1 cellular context compared by ENCODE assay signal in the genomic region with DNA sequence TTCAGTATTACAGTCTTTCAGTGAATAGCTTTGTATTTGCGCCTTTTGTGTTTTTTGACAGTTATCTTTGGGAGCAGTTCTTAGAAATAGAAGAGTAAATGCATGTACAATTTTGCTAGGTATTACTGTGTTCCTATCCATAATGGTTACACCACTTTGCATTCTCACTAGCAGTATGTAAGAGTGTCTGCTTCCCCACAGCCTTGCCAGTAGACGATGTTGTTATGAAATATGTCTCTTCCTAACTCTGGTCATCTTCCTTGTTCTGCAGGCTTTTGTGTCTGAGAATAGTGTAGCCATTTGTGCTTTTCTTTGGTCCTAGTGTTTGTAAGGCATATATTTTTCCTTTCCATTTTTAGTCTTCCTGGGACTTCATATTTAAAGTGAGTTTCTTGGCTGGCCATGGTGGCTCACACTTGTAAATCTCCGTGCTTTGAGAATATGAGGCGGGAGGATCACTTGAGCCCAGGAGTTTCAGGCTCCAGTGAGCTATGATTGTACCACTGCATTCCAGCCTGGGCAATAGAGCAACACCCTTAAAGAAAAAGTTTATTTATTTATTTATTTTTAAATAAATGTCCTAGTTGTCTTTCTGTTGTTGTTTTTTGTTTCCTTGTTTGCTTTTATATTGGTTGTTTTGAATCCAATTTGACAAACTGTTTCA.
TF ChIP-seq lines count a peak whose summit lies in the region.

No MANE protein-coding gene starts in this region.

TF ChIP-seq in GM23338, 12 proteins besides CTCF, POLR2A, EP300 and RAD21 (continued from another document):
- TF ChIP-seq ZNF462 (CRISPR knock-in tag; IDR thresholded peaks at IDR 0.05), result no peak
- TF ChIP-seq EZH2phosphoT487 (IDR thresholded peaks at IDR 0.05; ENCODE audit: unreplicated experiment), result no peak
- TF ChIP-seq ZNF331 (CRISPR knock-in tag; IDR thresholded peaks at IDR 0.05; ENCODE audit: low read depth), result no peak
TF ChIP-seq in GM23338: peak in this region for 0.
